In genomic region chr3:98800401-98800800, GRCh38 we compare ENCODE assay signal across 27 cellular contexts. TPM values are rescaled to one million over a fixed set of nuclear protein-coding genes. Genes with fewer than 3 reads are reported as not detected.
DNase-seq lines count a peak whose midpoint lies in the region; ATAC-seq, FAIRE-seq and TF ChIP-seq lines count a peak whose summit lies in the region.
"Had no signal": no experiment of that assay in that cellular context is flagged by ENCODE, and none has a peak within 500 bp of the region (broad histone marks: within the 10 kb centered on the region; RNA-seq: fewer than 3 reads in every experiment).

No MANE protein-coding gene starts in this region.

- TF ChIP-seq POLR2A in testis (IDR thresholded peaks at IDR 0.05) = no peak

- H3K9me3 Mint-ChIP-seq in HFFc6 = no peaks in the 10 kb centered on the region
- H3K9me3 Mint-ChIP-seq: CD4-positive, alpha-beta T cell; GM23338 had no signal

- H3K4me3 Mint-ChIP-seq in HFFc6 = no peak overlapping the region
- H3K4me3 Mint-ChIP-seq: CD4-positive, alpha-beta T cell; GM23338 had no signal

- H3K27me3 Mint-ChIP-seq in HFFc6 (ENCODE audit: insufficient read depth) = peaks cover 2% of the 10 kb centered on the region
- H3K27me3 Mint-ChIP-seq: CD4-positive, alpha-beta T cell had no signal

- peak overlapping the region; percentile 6; the same call in 1 of the 2 replicates for H3K27ac Mint-ChIP-seq in HFFc6
- H3K27ac Mint-ChIP-seq: CD4-positive, alpha-beta T cell; GM23338 had no signal

- peaks cover 60% of the 10 kb centered on the region for H3K36me3 Mint-ChIP-seq in HFFc6 (ENCODE audit: low read depth)

- H3K36me3 ChIP-seq in testis (ENCODE audit: low read depth, missing control alignments) = no peaks in the 10 kb centered on the region

- intact Hi-C loops in testis (cut with DNase I; ENCODE audit: low total_unique reads) = no loop called here

- DNase-seq in HFFc6 (no peak), RCC 7860 (ENCODE audit: low spot score) (no peak), foreskin keratinocyte (no peak), renal cortical epithelial cell (ENCODE audit: low read depth) (peak; percentile 84), NCI-H1048 (lab: John Stamatoyannopoulos, UW) (no peak), testis (no peak)
- no peak for DNase-seq in activated naive CD4-positive, alpha-beta T cell treated with anti-CD3 and anti-CD28 coated beads, Interleukin-2, amount 50 U/mL, for 16 hours
- DNase-seq: ACHN; Calu3; CD4-positive, alpha-beta T cell; KBM-7; NCI-H1092 treated with DMSO at 0.1 percent for 48 hours; NCI-H146; NCI-H2029 treated with DMSO at 0.1 percent for 48 hours; NCI-H2171; NCI-H345; NCI-H524; NCI-H82; SHP77 treated with DMSO at 0.1 percent for 48 hours had no signal

- WGBS in testis, 2 donors = 89 to 98% methylated on average over 3 of the region's 3 CpGs

- peaks cover 33% of the 10 kb centered on the region for H3K4me1 ChIP-seq in foreskin keratinocyte
- H3K4me1 ChIP-seq in testis = no peaks in the 10 kb centered on the region
- H3K4me1 ChIP-seq: BLaER1, HAP-1 had no signal

- H3K27me3 ChIP-seq in foreskin keratinocyte = no peaks in the 10 kb centered on the region
- H3K27me3 ChIP-seq in testis = no peaks in the 10 kb centered on the region
- H3K27me3 ChIP-seq: BLaER1 had no signal

- H3K9me3 ChIP-seq in testis = no peaks in the 10 kb centered on the region
- H3K9me3 ChIP-seq: BLaER1, HAP-1 had no signal

- H3K27ac ChIP-seq in foreskin keratinocyte = no peak overlapping the region
- no peak overlapping the region for H3K27ac ChIP-seq in testis
- H3K27ac ChIP-seq: BLaER1, HL-60, RWPE1, SK-N-MC had no signal

- TF ChIP-seq CTCF in HFFc6 (IDR thresholded peaks at IDR 0.05) (no peak), foreskin keratinocyte (conservative IDR thresholded peaks at IDR 0.05) (no peak), testis (IDR thresholded peaks at IDR 0.05) (no peak)

- no peak overlapping the region for H3K4me3 ChIP-seq in testis
- H3K4me3 ChIP-seq: BLaER1, GM23338, HAP-1, SK-N-MC had no signal

- peak; percentile 46 for ATAC-seq in foreskin keratinocyte

- peaks cover 5% of the 10 kb centered on the region; the same call in 1 of the 2 replicates for H3K4me1 Mint-ChIP-seq in HFFc6 (ENCODE audit: low read depth)
- H3K4me1 Mint-ChIP-seq: GM23338 had no signal

- FAIRE-seq in RCC 7860 (lab: Jason Lieb, UNC) = peak; percentile 11
- FAIRE-seq: G401.6, GM18507 had no signal

RNA-seq across cellular contexts. Expression of gene ST3GAL6, which starts 37.3 kb away (rescaled TPM):
- not detected for total RNA-seq in HFFc6 (2021; fragmentation: NEBNext Ultra II Directional; extraction: Animal tissue kit (Norgen Biotek cat#: 25700))
- total RNA-seq in foreskin keratinocyte (1.4 and 2.1 TPM in 2 replicates), renal cortical epithelial cell (1.4 and 3.1 TPM in 2 replicates), testis (10 to 100 TPM in 1 of 2 donors, 1 to 10 TPM in 1; 3.7 to 23.4 TPM)
- polyA plus RNA-seq in foreskin keratinocyte (0.99 and 1.3 TPM in 2 replicates), testis (ENCODE audit: insufficient read depth, low read depth, low replicate concordance) (2.1 TPM)
